ENCODE assay signal across 20 cellular contexts in the genomic region with DNA sequence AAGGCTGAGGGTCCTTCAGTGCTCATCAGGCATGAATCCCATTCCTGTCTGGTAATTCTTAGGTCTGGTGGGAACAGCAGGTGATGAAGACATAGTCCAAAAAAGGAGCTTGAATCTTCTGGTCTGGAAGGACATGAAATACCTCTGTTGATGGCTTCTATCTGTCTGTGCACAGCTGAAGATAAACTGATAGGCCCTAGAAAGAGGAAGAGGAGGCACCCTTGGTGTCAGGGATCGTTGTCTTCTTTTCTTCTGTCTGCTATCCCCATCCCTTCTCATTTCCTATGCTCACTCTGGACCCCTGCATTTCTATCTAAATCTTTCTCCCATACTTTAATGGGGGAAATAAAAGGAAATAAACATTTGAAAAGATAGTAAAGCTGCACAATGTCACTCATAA. TPM values are rescaled to one million over a fixed set of nuclear protein-coding genes. Genes with fewer than 3 reads are reported as not detected.
DNase-seq lines count a peak whose midpoint lies in the region; ATAC-seq, FAIRE-seq and TF ChIP-seq lines count a peak whose summit lies in the region.
"Had no signal": no experiment of that assay in that cellular context is flagged by ENCODE, and none has a peak within 500 bp of the region (broad histone marks: within the 10 kb centered on the region; RNA-seq: fewer than 3 reads in every experiment).

No MANE protein-coding gene starts in this region.

- no peaks in the 10 kb centered on the region for H3K9me1 ChIP-seq in K562 (ENCODE audit: control insufficient read depth, insufficient read depth, low read length)

- no peak for FAIRE-seq in K562 (lab: Jason Lieb, UNC)
- FAIRE-seq: A204.1 had no signal

- no peak overlapping the region for H3K27ac Mint-ChIP-seq in T-helper 2 cell treated with Interferon-gamma antibody and Interleukin-4, amounts not matched to agents 5 μg/mL and 100 μg/mL, for 36 hours
- H3K27ac Mint-ChIP-seq: T-helper 1 cell treated with Interleukin-12 subunit alpha and Interleukin-12 subunit beta and Interleukin-4 antibody, amounts not matched to agents 30 μg/mL and 1 μg/mL, for 36 hours had no signal

- no peak overlapping the region for H3K4me3 ChIP-seq in BLaER1 treated with 17β-estradiol and CSF1 and Interleukin-3, amounts not matched to agents 10 nM and 100 nM
- no peak overlapping the region for H3K4me3 ChIP-seq in Panc1 (ENCODE audit: low read depth in 2 of 2, low read length in 2 of 2)
- no peak overlapping the region for H3K4me3 ChIP-seq in K562
- H3K4me3 ChIP-seq: Peyer's patch had no signal

- H3K4me3 Mint-ChIP-seq in T-helper 2 cell treated with Interferon-gamma antibody and Interleukin-4, amounts not matched to agents 5 μg/mL and 100 μg/mL, for 36 hours, result no peak overlapping the region
- H3K4me3 Mint-ChIP-seq: T-helper 1 cell treated with Interleukin-12 subunit alpha and Interleukin-12 subunit beta and Interleukin-4 antibody, amounts not matched to agents 30 μg/mL and 1 μg/mL, for 36 hours had no signal

- H4K20me1 ChIP-seq in BLaER1 treated with 17β-estradiol and CSF1 and Interleukin-3, amounts not matched to agents 10 nM and 100 nM, result no peaks in the 10 kb centered on the region
- H4K20me1 ChIP-seq in K562 (replicated peaks; ENCODE audit: control insufficient read depth, insufficient read depth, low read length), result no peaks in the 10 kb centered on the region

- H3K27me3 Mint-ChIP-seq in T-helper 2 cell treated with Interferon-gamma antibody and Interleukin-4, amounts not matched to agents 5 μg/mL and 100 μg/mL, for 36 hours (ENCODE audit: low read depth), result no peaks in the 10 kb centered on the region
- H3K27me3 Mint-ChIP-seq: CD4-positive, CD25-positive, alpha-beta regulatory T cell had no signal

- no peak for TF ChIP-seq CTCF in Panc1 (IDR thresholded peaks at IDR 0.05)
- no peak for TF ChIP-seq CTCF in K562 (IDR thresholded peaks at IDR 0.05 in 2 of 3, conservative IDR thresholded peaks at IDR 0.05 in 1 of 3; ENCODE audit: insufficient read depth in 2 of 3, low read depth in 1 of 3, low read length in 3 of 3)
- TF ChIP-seq CTCF in GM10248 (IDR thresholded peaks at IDR 0.05; ENCODE audit: control extremely low read depth, extremely low read depth, low read depth, missing control alignments), result no peak

- no peaks in the 10 kb centered on the region for H3K36me3 ChIP-seq in BLaER1 treated with 17β-estradiol and CSF1 and Interleukin-3, amounts not matched to agents 10 nM and 100 nM
- no peaks in the 10 kb centered on the region for H3K36me3 ChIP-seq in Panc1 (ENCODE audit: control insufficient read depth, insufficient read depth, low read length)
- H3K36me3 ChIP-seq in K562 (ENCODE audit: control insufficient read depth, insufficient read depth, low read length), result no peaks in the 10 kb centered on the region
- H3K36me3 ChIP-seq: BE2C, Peyer's patch had no signal

- CTCF ChIA-PET in Panc1 (lab: Charles Lee), result no interaction called here
- CTCF ChIA-PET in K562 (lab: Yijun Ruan, JAX; ENCODE audit: low intra/inter-chr PET ratio), result no interaction called here
- CTCF ChIA-PET in GM10248 (lab: Yijun Ruan, JAX), result interaction anchor here (1.0 to 1.8 kb wide), 3 partner anchors 9 to 62 kb away, joined by 3 to 5 read pairs (median 3); a partner anchor contains a TSS

- in situ Hi-C loops in KBM-7 (cut with MboI; ENCODE audit: low pct_unique_long_range_greater_than_20kb, low sequenced_read_pairs) (no loop called here), Panc1 (cut with HindIII; ENCODE audit: low pct_unique_long_range_greater_than_20kb, low sequenced_read_pairs) (no loop called here), K562 (cut with MboI) (no loop called here)

- peak overlapping the region in 6 of 11 experiments; percentile 9 to 61 (median 50); a peak in 10 of 22 replicates for H3K4me2 ChIP-seq in BLaER1 treated with 17β-estradiol and CSF1 and Interleukin-3, amounts not matched to agents 10 nM and 100 nM
- H3K4me2 ChIP-seq in K562 (ENCODE audit: insufficient read depth, low read length), result no peak overlapping the region

- no peak for TF ChIP-seq POLR2A in K562 (conservative IDR thresholded peaks at IDR 0.05)

- no peaks in the 10 kb centered on the region for H3K79me2 ChIP-seq in K562 (ENCODE audit: control insufficient read depth, insufficient read depth, low read length)

- DNase-seq in KBM-7 (peak; percentile 50), Panc1 (ENCODE audit: low read depth, low spot score) (no peak), K562 (ENCODE audit: extremely low read depth in 1 of 4, low spot score in 3 of 4) (peak in 1 of 4 experiments; percentile 21), GM10248 (ENCODE audit: extremely low spot score) (no peak)
- DNase-seq in activated T-cell treated with anti-CD3 and anti-CD28 coated beads, Interleukin-2, amount 50 U/mL, for 48 hours, result no peak
- no peak for DNase-seq in T-helper 2 cell treated with Interferon-gamma antibody and Interleukin-4, amounts not matched to agents 5 μg/mL and 100 μg/mL, for 36 hours (ENCODE audit: low spot score)
- DNase-seq: BE2C; CD4-positive, CD25-positive, alpha-beta regulatory T cell; COR-L47; DMS79; KG1; NCI-H1048; NCI-H1417 treated with DMSO at 0.1 percent for 48 hours; NCI-H187; NCI-H446; NCI-H526 treated with DMSO at 0.1 percent for 48 hours; Peyer's patch had no signal

- H3K9me3 ChIP-seq in BLaER1 treated with 17β-estradiol and CSF1 and Interleukin-3, amounts not matched to agents 10 nM and 100 nM (replicated peaks in 1 of 11), result peaks cover 0 to 13% (median 10%) of the 10 kb centered on the region in 11 experiments; a peak in 14 of 22 replicates
- H3K9me3 ChIP-seq in Panc1 (ENCODE audit: control insufficient read depth, insufficient read depth, low read depth, low read length) (no peaks in the 10 kb centered on the region), K562 (replicated peaks; ENCODE audit: control insufficient read depth, insufficient read depth, low read depth, low read length) (no peaks in the 10 kb centered on the region)
- H3K9me3 ChIP-seq: BE2C, Peyer's patch had no signal

- no peak overlapping the region for H2AFZ ChIP-seq in K562 (ENCODE audit: low read depth, low read length)

- H3K36me3 Mint-ChIP-seq in T-helper 2 cell treated with Interferon-gamma antibody and Interleukin-4, amounts not matched to agents 5 μg/mL and 100 μg/mL, for 36 hours (ENCODE audit: low read depth), result no peaks in the 10 kb centered on the region

- no peak for TF ChIP-seq EP300 in K562 (IDR thresholded peaks at IDR 0.05; ENCODE audit: low read length)

- TF ChIP-seq RAD21 in K562 (CRISPR knock-in tag; conservative IDR thresholded peaks at IDR 0.05 in 1 of 2, IDR thresholded peaks at IDR 0.05 in 1 of 2), result no peak

- peaks cover 5% of the 10 kb centered on the region for H3K4me1 Mint-ChIP-seq in T-helper 2 cell treated with Interferon-gamma antibody and Interleukin-4, amounts not matched to agents 5 μg/mL and 100 μg/mL, for 36 hours (ENCODE audit: low read depth)
- H3K4me1 Mint-ChIP-seq: CD4-positive, CD25-positive, alpha-beta regulatory T cell had no signal

- H3K9ac ChIP-seq in BLaER1 treated with 17β-estradiol and CSF1 and Interleukin-3, amounts not matched to agents 10 nM and 100 nM, result no peak overlapping the region
- no peak overlapping the region for H3K9ac ChIP-seq in K562 (ENCODE audit: insufficient read depth in 1 of 2, low read depth in 2 of 2, low read length in 2 of 2)

- H3K27ac ChIP-seq in BLaER1 treated with 17β-estradiol and CSF1 and Interleukin-3, amounts not matched to agents 10 nM and 100 nM, result no peak overlapping the region
- H3K27ac ChIP-seq in Panc1 (ENCODE audit: low read length) (no peak overlapping the region), K562 (ENCODE audit: extremely low read depth, low read depth, low read length) (no peak overlapping the region)
- H3K27ac ChIP-seq: Peyer's patch had no signal

- H3K27me3 ChIP-seq in BLaER1 treated with 17β-estradiol and CSF1 and Interleukin-3, amounts not matched to agents 10 nM and 100 nM, result no peaks in the 10 kb centered on the region
- no peaks in the 10 kb centered on the region for H3K27me3 ChIP-seq in Panc1 (ENCODE audit: control insufficient read depth, insufficient read depth, low read length)
- H3K27me3 ChIP-seq in K562 (ENCODE audit: control insufficient read depth in 2 of 2, insufficient read depth in 2 of 2, low read length in 2 of 2), result no peaks in the 10 kb centered on the region
- H3K27me3 ChIP-seq: BE2C, Peyer's patch had no signal

- H3K9me3 Mint-ChIP-seq in T-helper 2 cell treated with Interferon-gamma antibody and Interleukin-4, amounts not matched to agents 5 μg/mL and 100 μg/mL, for 36 hours, result no peaks in the 10 kb centered on the region
- H3K9me3 Mint-ChIP-seq: CD4-positive, CD25-positive, alpha-beta regulatory T cell; T-helper 1 cell treated with Interleukin-12 subunit alpha and Interleukin-12 subunit beta and Interleukin-4 antibody, amounts not matched to agents 30 μg/mL and 1 μg/mL, for 36 hours had no signal

- WGBS in K562 (ENCODE audit: insufficient coverage, low coverage, missing lambda C conversion rate), result 0% methylated on average over 1 of the region's 1 CpG

- peaks cover 0 to 27% (median 10%) of the 10 kb centered on the region in 10 experiments; a peak in 16 of 20 replicates for H3K4me1 ChIP-seq in BLaER1 treated with 17β-estradiol and CSF1 and Interleukin-3, amounts not matched to agents 10 nM and 100 nM
- no peaks in the 10 kb centered on the region for H3K4me1 ChIP-seq in Panc1 (ENCODE audit: control insufficient read depth, insufficient read depth, low read length)
- H3K4me1 ChIP-seq in K562 (replicated peaks in 1 of 2; ENCODE audit: control insufficient read depth in 2 of 2, insufficient read depth in 2 of 2, low read length in 2 of 2), result peaks cover 3 to 6% of the 10 kb centered on the region in 2 experiments; a peak in 3 of 5 replicates
- H3K4me1 ChIP-seq: BE2C, Peyer's patch had no signal

- ATAC-seq in Panc1, result peak; percentile 34; the same call in 1 of the 2 replicates
- peak; percentile 66 for ATAC-seq in K562

- intact Hi-C loops in Panc1 (cut with micrococcal nuclease; ENCODE audit: unreplicated experiment), result no loop called here
- intact Hi-C loops in K562 (cut with micrococcal nuclease), result no loop called here

- POLR2A ChIA-PET in Panc1 (lab: Charles Lee), result interaction anchor here (0.6 kb wide), 1 partner anchor 72 kb away, joined by 13 read pairs; no protein-coding TSS in a partner anchor
- POLR2A ChIA-PET in K562 (lab: Yijun Ruan, JAX), result interaction anchor here (0.8 to 2.8 kb wide), 2 partner anchors 9 to 864 kb away, joined by 5 to 22 read pairs; a partner anchor contains a TSS
- POLR2A ChIA-PET in GM10248 (lab: Yijun Ruan, JAX), result interaction anchor here (0.6 kb wide), 1 partner anchor 115 kb away, joined by 8 read pairs; no protein-coding TSS in a partner anchor

- BruUV-seq in Panc1 (replicated peaks; lab: Mats Ljungman, UMichigan) (no TSS peak), K562 (replicated peaks; lab: Mats Ljungman, UMichigan) (no TSS peak)

RNA-seq across cellular contexts. Expression of a gene that starts 9.4 kb away (rescaled TPM):
- 6.8 TPM for total RNA-seq in Panc1 (2021; ENCODE audit: unreplicated experiment)
- polyA plus RNA-seq in Panc1 (2012; ENCODE audit: insufficient read length), result 3.2 TPM
- 2.0 and 5.8 TPM in 2 replicates for total RNA-seq in K562 (2011; cell fraction: chromatin; rRNA removed; ENCODE audit: low replicate concordance)
- 6.4 and 8.3 TPM in 2 replicates for total RNA-seq in K562 (2011; cell fraction: nucleolus; rRNA removed)
- total RNA-seq in K562 (2011; cell fraction: nucleoplasm; rRNA removed), result 4.8 and 11.8 TPM in 2 replicates
- total RNA-seq in K562 (2014; rRNA removed), result 2.6 and 6.5 TPM in 2 replicates
- 0.64 and 1.3 TPM in 2 replicates for total RNA-seq in K562 (2014; rRNA removed; fragmentation: Illumina TruSeq; extraction: Trizol)
- 0.64 and 0.94 TPM in 2 replicates for total RNA-seq in K562 (2015; rRNA removed; fragmentation: Illumina TruSeq; extraction: Trizol)
- total RNA-seq in K562 (2021), result 0.93 and 0.96 TPM in 2 replicates
- 2.1 and 2.3 TPM in 2 replicates for polyA plus RNA-seq in K562 (2011; rRNA removed)
- 1.2 and 1.5 TPM in 2 replicates for polyA plus RNA-seq in K562 (2011; cell fraction: cytosol; rRNA removed)
- 11.7 and 18.0 TPM in 2 replicates for polyA plus RNA-seq in K562 (2011; cell fraction: nucleus; rRNA removed)
- 2.0 and 2.2 TPM in 2 replicates for polyA plus RNA-seq in K562 (2012)
- polyA plus RNA-seq in K562 (2014; fragmentation: Illumina TruSeq; extraction: Trizol), result 0.76 and 1.4 TPM in 2 replicates
- polyA plus RNA-seq in K562 (2014; fragmentation: Nextera tagmentation; extraction: Ambion mirVana), result under 1 TPM; 0.57 to 0.73 TPM
- 2.8 and 6.1 TPM in 2 replicates for polyA plus RNA-seq in K562 (2014; rRNA removed)
- polyA minus RNA-seq in K562 (2011; rRNA and poly(A)+ RNA removed), result 0.25 and 0.48 TPM in 2 replicates
- polyA minus RNA-seq in K562 (2011; cell fraction: cytosol; rRNA and poly(A)+ RNA removed), result 0.76 TPM in 1 of 2 replicates, not detected in the other
- polyA minus RNA-seq in K562 (2011; cell fraction: nucleus; rRNA and poly(A)+ RNA removed), result 3.6 and 4.1 TPM in 2 replicates
